19 cellular contexts compared by ENCODE assay signal in the genomic region with DNA sequence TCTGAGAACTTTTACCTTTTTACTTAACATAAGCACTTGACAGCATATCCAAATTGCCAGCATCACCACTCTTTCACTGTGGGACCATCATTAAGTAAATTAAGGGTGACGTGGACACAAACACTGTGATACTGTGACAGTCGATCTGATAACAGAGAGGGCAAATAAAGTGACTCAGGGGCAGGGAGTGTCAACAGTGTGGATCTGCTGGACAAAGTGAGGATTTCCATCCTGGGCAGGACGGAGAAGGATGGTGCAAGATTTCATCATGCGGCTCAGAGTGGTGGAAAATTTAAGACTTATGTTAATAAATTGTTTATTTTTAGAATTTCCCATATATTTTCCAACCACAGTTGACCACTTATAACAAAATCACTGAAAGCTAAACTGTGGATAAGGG. TPM values are rescaled to one million over a fixed set of nuclear protein-coding genes. Genes with fewer than 3 reads are reported as not detected.
A peak's percentile ranks its signal among the peaks of the same experiment; 100 is the strongest.
DNase-seq lines count a peak whose midpoint lies in the region; ATAC-seq and TF ChIP-seq lines count a peak whose summit lies in the region.
"Had no signal": no experiment of that assay in that cellular context is flagged by ENCODE, and none has a peak within 500 bp of the region (broad histone marks: within the 10 kb centered on the region; RNA-seq: fewer than 3 reads in every experiment).

No MANE protein-coding gene starts in this region.

- no peak for TF ChIP-seq EP300 in transverse colon (IDR thresholded peaks at IDR 0.05; ENCODE audit: low read depth)

- no peaks in the 10 kb centered on the region for H3K79me2 ChIP-seq in Loucy (ENCODE audit: insufficient read depth, low read length)
- H3K79me2 ChIP-seq in neural progenitor cell (ENCODE audit: low read depth), result no peaks in the 10 kb centered on the region

- H3K4me1 ChIP-seq in Loucy (ENCODE audit: insufficient read depth, low read length, poor library complexity, severe bottlenecking) (peaks cover 56% of the 10 kb centered on the region), adrenal gland (replicated peaks in 1 of 2) (peaks cover 0 to 14% of the 10 kb centered on the region in 2 donors), right lobe of liver (peaks cover 0 to 45% (median 12%) of the 10 kb centered on the region in 4 donors), neural progenitor cell (peaks cover 10% of the 10 kb centered on the region), transverse colon (peaks cover 0 to 3% (median 0%) of the 10 kb centered on the region in 4 donors)
- H3K4me1 ChIP-seq: gastrocnemius medialis, SJCRH30 had no signal

- H3K9me3 ChIP-seq in Loucy (ENCODE audit: insufficient read depth, low read depth, low read length) (no peaks in the 10 kb centered on the region), adrenal gland (replicated peaks in 1 of 3) (no peaks in the 10 kb centered on the region), right lobe of liver (no peaks in the 10 kb centered on the region), neural progenitor cell (ENCODE audit: low read depth) (no peaks in the 10 kb centered on the region), transverse colon (no peaks in the 10 kb centered on the region)
- H3K9me3 ChIP-seq: gastrocnemius medialis, sigmoid colon, SJCRH30 had no signal

- ATAC-seq in right lobe of liver, result peak; percentile 66 to 77 (median 74)
- ATAC-seq: gastrocnemius medialis, left ventricle myocardium superior had no signal

- H3K4me3 ChIP-seq in Loucy (ENCODE audit: low read length, poor library complexity, severe bottlenecking) (no peak overlapping the region), adrenal gland (no peak overlapping the region), right lobe of liver (no peak overlapping the region), neural progenitor cell (no peak overlapping the region), transverse colon (no peak overlapping the region)
- H3K4me3 ChIP-seq: gastrocnemius medialis, sigmoid colon, SJCRH30 had no signal

- DNase-seq in DMS53 (lab: John Stamatoyannopoulos, UW), result peak; percentile 86
- DNase-seq in adrenal gland, result peak in 5 of 7 donors; percentile 17 to 44 (median 33)
- peak; percentile 41 to 78 (median 60) for DNase-seq in right lobe of liver
- no peak for DNase-seq in GM13976 (ENCODE audit: low spot score)
- no peak for DNase-seq in neural progenitor cell (ENCODE audit: low spot score)
- no peak for DNase-seq in transverse colon
- no peak for DNase-seq in activated naive CD4-positive, alpha-beta T cell treated with anti-CD3 and anti-CD28 coated beads, Interleukin-2, amount 10 ng/mL, durations not matched to agents 7 days and 5 days
- DNase-seq: activated CD4-positive, alpha-beta T cell treated with anti-CD3 and anti-CD28 coated beads for 36 hours; activated gamma-delta T cell treated with Interleukin-2 at 50 U/mL for 16 hours; aorta; gastrocnemius medialis; left ventricle myocardium superior; NCI-H2029; NCI-H446 treated with DMSO at 0.1 percent for 48 hours; sigmoid colon; SJCRH30; stimulated activated CD4-positive, alpha-beta T cell treated with anti-CD3 and anti-CD28 coated beads, Interleukin-1b, Interleukin-23, amount 100 ng/mL, for 48 hours; T-helper 9 cell had no signal

- H3K27me3 ChIP-seq in Loucy (ENCODE audit: insufficient read depth, low read length, poor library complexity, severe bottlenecking) (no peaks in the 10 kb centered on the region), adrenal gland (no peaks in the 10 kb centered on the region), right lobe of liver (no peaks in the 10 kb centered on the region), neural progenitor cell (no peaks in the 10 kb centered on the region), transverse colon (no peaks in the 10 kb centered on the region)
- H3K27me3 ChIP-seq: gastrocnemius medialis, sigmoid colon, SJCRH30 had no signal

- TF ChIP-seq POLR2A in adrenal gland (IDR thresholded peaks at IDR 0.05), result no peak
- TF ChIP-seq POLR2A in right lobe of liver (IDR thresholded peaks at IDR 0.05), result peak; percentile 42
- TF ChIP-seq POLR2A in transverse colon (IDR thresholded peaks at IDR 0.05), result no peak

- H3K4me3 Mint-ChIP-seq in neural progenitor cell, result no peak overlapping the region
- H3K4me3 Mint-ChIP-seq in activated naive CD4-positive, alpha-beta T cell treated with anti-CD3 and anti-CD28 coated beads, Interleukin-2, amount 10 ng/mL, durations not matched to agents 7 days and 5 days, result no peak overlapping the region
- H3K4me3 Mint-ChIP-seq: activated CD4-positive, alpha-beta T cell treated with anti-CD3 and anti-CD28 coated beads for 36 hours had no signal

- H4K20me1 ChIP-seq in Loucy (ENCODE audit: insufficient read depth, low read length, poor library complexity, severe bottlenecking), result no peaks in the 10 kb centered on the region
- no peaks in the 10 kb centered on the region for H4K20me1 ChIP-seq in neural progenitor cell (ENCODE audit: low read depth)

- 53 to 67% (median 59%) methylated on average over 4 of the region's 4 CpGs for WGBS in adrenal gland, 4 donors
- 20% methylated on average over 4 of the region's 4 CpGs for WGBS in right lobe of liver (ENCODE audit: insufficient coverage, low coverage, low lambda C conversion rate, missing lambda C conversion rate)
- 68 to 84% methylated on average over 4 of the region's 4 CpGs for WGBS in transverse colon (ENCODE audit: low coverage in 1 of 2), 2 donors

- no peak overlapping the region for H3K27ac Mint-ChIP-seq in neural progenitor cell
- H3K27ac Mint-ChIP-seq in activated naive CD4-positive, alpha-beta T cell treated with anti-CD3 and anti-CD28 coated beads, Interleukin-2, amount 10 ng/mL, durations not matched to agents 7 days and 5 days, result no peak overlapping the region
- H3K27ac Mint-ChIP-seq: activated CD4-positive, alpha-beta T cell treated with anti-CD3 and anti-CD28 coated beads for 36 hours had no signal

- no peaks in the 10 kb centered on the region for H3K4me1 Mint-ChIP-seq in neural progenitor cell
- H3K4me1 Mint-ChIP-seq in activated naive CD4-positive, alpha-beta T cell treated with anti-CD3 and anti-CD28 coated beads, Interleukin-2, amount 10 ng/mL, durations not matched to agents 7 days and 5 days, result peaks cover 24% of the 10 kb centered on the region

- no peaks in the 10 kb centered on the region for H3K36me3 ChIP-seq in Loucy (ENCODE audit: insufficient read depth, low read length)
- no peaks in the 10 kb centered on the region for H3K36me3 ChIP-seq in adrenal gland (replicated peaks in 1 of 2)
- no peaks in the 10 kb centered on the region for H3K36me3 ChIP-seq in right lobe of liver
- no peaks in the 10 kb centered on the region for H3K36me3 ChIP-seq in neural progenitor cell
- no peaks in the 10 kb centered on the region for H3K36me3 ChIP-seq in transverse colon
- H3K36me3 ChIP-seq: gastrocnemius medialis, sigmoid colon, SJCRH30 had no signal

- TF ChIP-seq CTCF in Loucy (conservative IDR thresholded peaks at IDR 0.05; ENCODE audit: low read length) (no peak), adrenal gland (IDR thresholded peaks at IDR 0.05) (no peak), right lobe of liver (IDR thresholded peaks at IDR 0.05) (no peak), GM13976 (IDR thresholded peaks at IDR 0.05; ENCODE audit: borderline replicate concordance, control extremely low read depth, extremely low read depth, insufficient read depth, missing control alignments) (no peak), neural progenitor cell (IDR thresholded peaks at IDR 0.05) (no peak), transverse colon (IDR thresholded peaks at IDR 0.05) (no peak)

- H3K27me3 Mint-ChIP-seq in neural progenitor cell (ENCODE audit: insufficient read depth, low read depth), result no peaks in the 10 kb centered on the region
- peaks cover 11% of the 10 kb centered on the region for H3K27me3 Mint-ChIP-seq in activated naive CD4-positive, alpha-beta T cell treated with anti-CD3 and anti-CD28 coated beads, Interleukin-2, amount 10 ng/mL, durations not matched to agents 7 days and 5 days
- H3K27me3 Mint-ChIP-seq: activated CD4-positive, alpha-beta T cell treated with anti-CD3 and anti-CD28 coated beads for 36 hours had no signal

- H3K9me2 ChIP-seq in Loucy (replicated peaks; ENCODE audit: low read depth, low read length), result no peaks in the 10 kb centered on the region

- intact Hi-C loops in adrenal gland (cut with DNase I) (no loop called here), right lobe of liver (cut with DNase I) (no loop called here), transverse colon (cut with DNase I; ENCODE audit: low total_unique reads) (no loop called here)

- H3K4me2 ChIP-seq in Loucy (ENCODE audit: low read depth, low read length, poor library complexity, severe bottlenecking), result peak overlapping the region; percentile 73
- H3K4me2 ChIP-seq in neural progenitor cell, result no peak overlapping the region

- no peaks in the 10 kb centered on the region for H3K9me3 Mint-ChIP-seq in neural progenitor cell
- peaks cover 2% of the 10 kb centered on the region for H3K9me3 Mint-ChIP-seq in activated naive CD4-positive, alpha-beta T cell treated with anti-CD3 and anti-CD28 coated beads, Interleukin-2, amount 10 ng/mL, durations not matched to agents 7 days and 5 days

- CTCF ChIA-PET in activated naive CD4-positive, alpha-beta T cell treated with anti-CD3 and anti-CD28 coated beads, Interleukin-2, amount 10 ng/mL, durations not matched to agents 7 days and 5 days (lab: Charles Lee), result no interaction called here

- no peak overlapping the region for H3K27ac ChIP-seq in adrenal gland
- H3K27ac ChIP-seq in right lobe of liver, result peak overlapping the region; percentile 75 to 84 (median 80)
- H3K27ac ChIP-seq in neural progenitor cell, result no peak overlapping the region
- no peak overlapping the region for H3K27ac ChIP-seq in transverse colon
- H3K27ac ChIP-seq: gastrocnemius medialis, sigmoid colon, SJCRH30 had no signal

- in situ Hi-C loops in GM13976 (cut with MboI; ENCODE audit: low sequenced_read_pairs, unreplicated experiment) (no loop called here), transverse colon (cut with MboI; ENCODE audit: low pct_ligation_motif_present in 1 of 4, low pct_unique_long_range_greater_than_20kb in 1 of 4, low sequenced_read_pairs in 3 of 4) (no loop called here)

- H3F3A ChIP-seq in Loucy (ENCODE audit: low read depth) (no peaks in the 10 kb centered on the region), neural progenitor cell (ENCODE audit: low read depth) (no peaks in the 10 kb centered on the region)

- no peaks in the 10 kb centered on the region for H3K36me3 Mint-ChIP-seq in neural progenitor cell
- H3K36me3 Mint-ChIP-seq in activated naive CD4-positive, alpha-beta T cell treated with anti-CD3 and anti-CD28 coated beads, Interleukin-2, amount 10 ng/mL, durations not matched to agents 7 days and 5 days, result peaks cover 7% of the 10 kb centered on the region

- H3K9ac ChIP-seq in Loucy (ENCODE audit: low read depth, low read length, poor library complexity, severe bottlenecking), result peak overlapping the region; percentile 53
- H3K9ac ChIP-seq in neural progenitor cell, result no peak overlapping the region

- no peak overlapping the region for H2AFZ ChIP-seq in Loucy (ENCODE audit: low read length)
- H2AFZ ChIP-seq in neural progenitor cell (replicated peaks), result no peak overlapping the region

RNA-seq across cellular contexts. Expression of a gene that starts 60.0 kb away (rescaled TPM):
- total RNA-seq in adrenal gland (10 to 100 TPM; 14.9 to 38.6 (median 29.0) TPM), right lobe of liver (10 to 100 TPM in 1 of 6 experiments, 1 to 10 TPM in 5; 4.5 to 12.0 (median 7.3) TPM), neural progenitor cell (ENCODE audit: low replicate concordance) (18.3 and 18.4 TPM in 2 replicates), transverse colon (10 to 100 TPM in 1 of 4 donors, 1 to 10 TPM in 3; 2.4 to 12.3 (median 6.7) TPM)
- 10 to 100 TPM; 13.2 to 22.2 (median 16.6) TPM for polyA plus RNA-seq in adrenal gland

Comparison
In these comparisons a context has a peak if more than half of its experiments do, and no peak if none do; other contexts are left out.
1. DNase-seq: peak in DMS53 (single experiment), adrenal gland (5 of 7) and right lobe of liver (3 of 3); none in GM13976 (single experiment), neural progenitor cell (single experiment), transverse colon (single experiment) and activated naive CD4-positive, alpha-beta T cell treated with anti-CD3 and anti-CD28 coated beads, Interleukin-2, amount 10 ng/mL, durations not matched to agents 7 days and 5 days (single experiment).
2. H3K27ac ChIP-seq: peak in right lobe of liver (3 of 3); none in adrenal gland (0 of 5), neural progenitor cell (single experiment) and transverse colon (0 of 4).